ENCODE assay signal across 8 cellular contexts in the genomic region with DNA sequence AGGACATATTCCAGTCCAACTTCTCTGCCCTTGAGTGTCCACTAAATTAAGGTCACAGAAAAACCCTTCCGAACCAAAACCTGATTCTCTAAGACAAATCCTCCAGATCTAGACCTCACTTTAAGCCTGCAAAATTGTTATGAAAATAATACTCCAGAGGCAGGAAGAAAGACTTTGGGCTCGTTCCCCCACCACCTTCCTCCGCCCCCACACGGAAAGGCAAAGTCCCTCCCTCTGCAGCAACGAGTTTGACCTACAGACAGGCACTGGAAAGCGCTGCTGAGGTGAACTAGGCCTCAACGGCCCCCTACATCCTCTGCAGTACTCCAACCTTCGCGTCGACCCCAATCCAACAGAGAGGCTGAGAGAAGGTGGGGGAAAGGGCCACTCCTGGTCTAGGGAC. TPM values are rescaled to one million over a fixed set of nuclear protein-coding genes. Genes with fewer than 3 reads are reported as not detected.
DNase-seq lines count a peak whose midpoint lies in the region; ATAC-seq and TF ChIP-seq lines count a peak whose summit lies in the region.

No MANE protein-coding gene starts in this region.

- H3K4me3 Mint-ChIP-seq in Calu3 (ENCODE audit: low read depth, unreplicated experiment) (peak overlapping the region; percentile 86), T-cell (peak overlapping the region; percentile 87 to 95 (median 95))

- DNase-seq in Calu3 (peak; percentile 29), GM20000 (ENCODE audit: low spot score) (peak; percentile 51), HUDEP-2 (lab: John Stamatoyannopoulos, UW; ENCODE audit: unreplicated experiment in 76 of 76) (peak in 60 of 76 experiments; percentile 0 to 73 (median 39)), T-cell (peak in 29 of 34 experiments; percentile 6 to 57 (median 30)), brain microvascular endothelial cell (no peak), inferior parietal cortex (ENCODE audit: extremely low spot score) (peak; percentile 41), epidermal melanocyte (ENCODE audit: insufficient read length, low spot score) (no peak)
- DNase-seq in stimulated activated CD4-positive, alpha-beta T cell treated with anti-CD3 and anti-CD28 coated beads, Interleukin-12 subunit alpha, Interleukin-12 subunit beta, amount 100 ng/mL, for 48 hours (ENCODE audit: low read depth in 2 of 3, low spot score in 1 of 3), result peak; percentile 24 to 39 (median 38)

- in situ Hi-C loops in brain microvascular endothelial cell (cut with HindIII; ENCODE audit: low pct_ligation_motif_present, low sequenced_read_pairs), result no loop called here

- no peaks in the 10 kb centered on the region for H3K27me3 ChIP-seq in brain microvascular endothelial cell (replicated peaks)

- H3K9me3 Mint-ChIP-seq in Calu3 (ENCODE audit: low read depth, unreplicated experiment), result no peaks in the 10 kb centered on the region
- H3K9me3 Mint-ChIP-seq in T-cell, result peaks cover 0 to 4% (median 0%) of the 10 kb centered on the region in 3 donors

- CTCF ChIA-PET in Calu3 (lab: Charles Lee) (no interaction called here), T-cell (lab: Charles Lee) (no interaction called here)

- H3K36me3 Mint-ChIP-seq in Calu3 (ENCODE audit: insufficient read depth, unreplicated experiment) (peaks cover 38% of the 10 kb centered on the region), T-cell (peaks cover 32% of the 10 kb centered on the region)

- no peak for TF ChIP-seq CTCF in Calu3 (IDR thresholded peaks at IDR 0.05; ENCODE audit: unreplicated experiment)
- TF ChIP-seq CTCF in GM20000 (IDR thresholded peaks at IDR 0.05; ENCODE audit: extremely low read depth, missing control alignments), result no peak
- TF ChIP-seq CTCF in brain microvascular endothelial cell (IDR thresholded peaks at IDR 0.05; ENCODE audit: low read depth, low read length, missing control alignments), result no peak

- H3K27me3 Mint-ChIP-seq in Calu3 (ENCODE audit: unreplicated experiment), result no peaks in the 10 kb centered on the region
- H3K27me3 Mint-ChIP-seq in T-cell, result no peaks in the 10 kb centered on the region

- peak; percentile 53 to 62 (median 58) for ATAC-seq in T-cell (replicated peaks in 1 of 4)

- H3K27ac Mint-ChIP-seq in Calu3 (ENCODE audit: unreplicated experiment), result peak overlapping the region; percentile 83
- peak overlapping the region; percentile 88 to 90 for H3K27ac Mint-ChIP-seq in T-cell

- H3K4me3 ChIP-seq in brain microvascular endothelial cell (ENCODE audit: low read depth, low read length), result peak overlapping the region; percentile 94

- H3K4me1 Mint-ChIP-seq in Calu3 (ENCODE audit: low read depth, unreplicated experiment) (peaks cover 10% of the 10 kb centered on the region), T-cell (peaks cover 23 to 35% (median 27%) of the 10 kb centered on the region in 3 donors)

- H3K36me3 ChIP-seq in brain microvascular endothelial cell (replicated peaks), result peaks cover 37% of the 10 kb centered on the region

- intact Hi-C loops in Calu3 (cut with micrococcal nuclease; ENCODE audit: unreplicated experiment), result loop anchor here (2.0 kb wide), 1 partner anchor 70 kb away; no protein-coding TSS in a partner anchor

- H3K27ac ChIP-seq in brain microvascular endothelial cell, result peak overlapping the region; percentile 57

- POLR2A ChIA-PET in T-cell (lab: Charles Lee), result interaction anchor here in 1 of 2 donors (1.1 kb wide), 1 partner anchor 12 kb away, joined by 4 read pairs; a partner anchor contains a TSS

- no TSS peak for BruUV-seq in Calu3 (replicated peaks; lab: Mats Ljungman, UMichigan)

RNA-seq across cellular contexts. Expression of a gene that starts 0.8 kb away (rescaled TPM):
- total RNA-seq in Calu3 (2022) (209 and 225 TPM in 2 replicates), T-cell (10 to 100 TPM; 74.4 to 91.3 (median 89.4) TPM)

RNA-seq across cellular contexts. Expression of a gene that starts 12.7 kb away (rescaled TPM):
- total RNA-seq in Calu3 (2022) (46.1 and 53.9 TPM in 2 replicates), T-cell (10 to 100 TPM; 49.1 to 57.0 (median 52.9) TPM)

Comparison
In these comparisons a context has a peak if more than half of its experiments do, and no peak if none do; other contexts are left out.
1. DNase-seq: peak in Calu3 (single experiment), GM20000 (single experiment), HUDEP-2 (60 of 76), T-cell (29 of 34), inferior parietal cortex (single experiment) and stimulated activated CD4-positive, alpha-beta T cell treated with anti-CD3 and anti-CD28 coated beads, Interleukin-12 subunit alpha, Interleukin-12 subunit beta, amount 100 ng/mL, for 48 hours (3 of 3); none in brain microvascular endothelial cell (single experiment) and epidermal melanocyte (single experiment).